22 cellular contexts compared by ENCODE assay signal in the genomic region with DNA sequence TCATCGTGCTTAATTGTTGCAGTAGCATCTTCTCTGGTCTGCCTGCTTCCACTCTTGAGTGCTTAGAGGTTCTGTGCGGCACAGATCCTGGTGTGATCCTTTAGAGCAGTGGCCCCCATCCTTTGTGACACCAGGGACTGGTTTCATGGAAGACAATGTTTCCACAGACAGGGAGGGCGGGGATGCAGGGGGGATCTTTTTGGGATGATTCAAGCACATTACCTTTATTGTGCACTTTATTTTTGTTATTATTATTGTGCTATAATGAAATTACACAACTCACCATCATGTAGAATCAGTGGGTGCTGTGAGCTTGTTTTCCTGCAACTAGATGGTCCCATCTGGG.
DNase-seq lines count a peak whose midpoint lies in the region; ATAC-seq, FAIRE-seq and TF ChIP-seq lines count a peak whose summit lies in the region.
"Had no signal": no experiment of that assay in that cellular context is flagged by ENCODE, and none has a peak within 500 bp of the region (broad histone marks: within the 10 kb centered on the region; RNA-seq: fewer than 3 reads in every experiment).

No MANE protein-coding gene starts in this region.

- H3K27ac ChIP-seq in kidney (ENCODE audit: low read depth in 2 of 2, low read length in 2 of 2) = no peak overlapping the region
- H3K27ac ChIP-seq: BLaER1 had no signal

- DNase-seq in NCI-H510A treated with DMSO at 0.1 percent for 48 hours (lab: John Stamatoyannopoulos, UW) (peak; percentile 12), NCI-H510A (lab: John Stamatoyannopoulos, UW) (no peak), natural killer cell (no peak), kidney (peak; percentile 38), NCI-H2196 (lab: John Stamatoyannopoulos, UW; ENCODE audit: unreplicated experiment) (no peak), mesothelial cell of epicardium (ENCODE audit: low spot score in 2 of 2, unreplicated experiment in 2 of 2) (no peak)
- peak; percentile 32 for DNase-seq in natural killer cell treated with Interleukin-12 subunit alpha and Interleukin-12 subunit beta and Interleukin-15 and Interleukin-18, amount 100 ng/mL, for 72 hours (ENCODE audit: low spot score)
- no peak for DNase-seq in T-helper 2 cell treated with Interferon-gamma antibody and Interleukin-4, amounts not matched to agents 5 μg/mL and 100 μg/mL, for 36 hours (ENCODE audit: low spot score)
- DNase-seq: CD4-positive, CD25-positive, alpha-beta regulatory T cell; DMS153; DND-41; KBM-7; MM.1S; NCI-H2029; NCI-H524; NCI-H748 treated with DMSO at 0.1 percent for 48 hours; NK-92 treated with Interleukin-12 subunit alpha and Interleukin-12 subunit beta, amount 100 ng/mL, for 24 hours had no signal

- no peak overlapping the region for H3K27ac Mint-ChIP-seq in natural killer cell treated with Interleukin-12 subunit alpha and Interleukin-12 subunit beta and Interleukin-15 and Interleukin-18, amount 100 ng/mL, for 72 hours
- H3K27ac Mint-ChIP-seq in natural killer cell (no peak overlapping the region), mesothelial cell of epicardium (no peak overlapping the region)
- H3K27ac Mint-ChIP-seq in T-helper 2 cell treated with Interferon-gamma antibody and Interleukin-4, amounts not matched to agents 5 μg/mL and 100 μg/mL, for 36 hours = no peak overlapping the region

- no peak for ATAC-seq in natural killer cell treated with Interleukin-12 subunit alpha and Interleukin-12 subunit beta and Interleukin-15 and Interleukin-18, amount 100 ng/mL, for 72 hours
- ATAC-seq in natural killer cell = no peak
- ATAC-seq: Right ventricle myocardium inferior had no signal

- no peaks in the 10 kb centered on the region for H3K36me3 ChIP-seq in kidney (ENCODE audit: control insufficient read depth in 1 of 2, insufficient read depth in 2 of 2, low read length in 2 of 2)
- H3K36me3 ChIP-seq: BLaER1 had no signal

- TF ChIP-seq CTCF in natural killer cell (IDR thresholded peaks at IDR 0.05) (no peak), kidney (IDR thresholded peaks at IDR 0.05; ENCODE audit: borderline replicate concordance, extremely low read depth, insufficient read depth) (no peak), mesothelial cell of epicardium (IDR thresholded peaks at IDR 0.05; ENCODE audit: unreplicated experiment) (no peak)

- H3K4me1 ChIP-seq in kidney (ENCODE audit: control insufficient read depth in 1 of 2, insufficient read depth in 1 of 2, low read depth in 1 of 2, low read length in 2 of 2) = no peaks in the 10 kb centered on the region
- H3K4me1 ChIP-seq: BLaER1 had no signal

- H3K27me3 Mint-ChIP-seq in natural killer cell treated with Interleukin-12 subunit alpha and Interleukin-12 subunit beta and Interleukin-15 and Interleukin-18, amount 100 ng/mL, for 72 hours = peaks cover 5 to 8% of the 10 kb centered on the region in 2 donors
- H3K27me3 Mint-ChIP-seq in natural killer cell (ENCODE audit: low read depth in 2 of 2) = peaks cover 0 to under 1% of the 10 kb centered on the region in 2 donors
- H3K27me3 Mint-ChIP-seq in T-helper 2 cell treated with Interferon-gamma antibody and Interleukin-4, amounts not matched to agents 5 μg/mL and 100 μg/mL, for 36 hours (ENCODE audit: low read depth) = no peaks in the 10 kb centered on the region
- no peaks in the 10 kb centered on the region for H3K27me3 Mint-ChIP-seq in mesothelial cell of epicardium (ENCODE audit: low read depth)
- H3K27me3 Mint-ChIP-seq: CD4-positive, CD25-positive, alpha-beta regulatory T cell had no signal

- H3K4me3 ChIP-seq in kidney (ENCODE audit: low read length in 2 of 2) = no peak overlapping the region
- H3K4me3 ChIP-seq: BLaER1 had no signal

- H3K9ac ChIP-seq in kidney (ENCODE audit: low read length in 2 of 2) = no peak overlapping the region
- H3K9ac ChIP-seq: BLaER1 had no signal

- no peak for FAIRE-seq in kidney (lab: Jason Lieb, UNC)
- FAIRE-seq: GM12892, GM19239, HTR-8/SVneo had no signal

- no peaks in the 10 kb centered on the region for H3K9me3 ChIP-seq in kidney (ENCODE audit: control insufficient read depth in 1 of 2, low read length in 2 of 2)

- H3K4me3 Mint-ChIP-seq in natural killer cell treated with Interleukin-12 subunit alpha and Interleukin-12 subunit beta and Interleukin-15 and Interleukin-18, amount 100 ng/mL, for 72 hours = no peak overlapping the region
- H3K4me3 Mint-ChIP-seq in natural killer cell (no peak overlapping the region), mesothelial cell of epicardium (no peak overlapping the region)
- no peak overlapping the region for H3K4me3 Mint-ChIP-seq in T-helper 2 cell treated with Interferon-gamma antibody and Interleukin-4, amounts not matched to agents 5 μg/mL and 100 μg/mL, for 36 hours
- H3K4me3 Mint-ChIP-seq: CD4-positive, CD25-positive, alpha-beta regulatory T cell had no signal

- H3K36me3 Mint-ChIP-seq in natural killer cell treated with Interleukin-12 subunit alpha and Interleukin-12 subunit beta and Interleukin-15 and Interleukin-18, amount 100 ng/mL, for 72 hours = no peaks in the 10 kb centered on the region
- H3K36me3 Mint-ChIP-seq in natural killer cell (no peaks in the 10 kb centered on the region), mesothelial cell of epicardium (no peaks in the 10 kb centered on the region)
- no peaks in the 10 kb centered on the region for H3K36me3 Mint-ChIP-seq in T-helper 2 cell treated with Interferon-gamma antibody and Interleukin-4, amounts not matched to agents 5 μg/mL and 100 μg/mL, for 36 hours (ENCODE audit: low read depth)
- H3K36me3 Mint-ChIP-seq: CD4-positive, CD25-positive, alpha-beta regulatory T cell had no signal

- H3K9me3 Mint-ChIP-seq in natural killer cell treated with Interleukin-12 subunit alpha and Interleukin-12 subunit beta and Interleukin-15 and Interleukin-18, amount 100 ng/mL, for 72 hours = peaks cover 3% of the 10 kb centered on the region
- peaks cover 0 to 3% of the 10 kb centered on the region in 2 donors for H3K9me3 Mint-ChIP-seq in natural killer cell
- peaks cover 6% of the 10 kb centered on the region for H3K9me3 Mint-ChIP-seq in T-helper 2 cell treated with Interferon-gamma antibody and Interleukin-4, amounts not matched to agents 5 μg/mL and 100 μg/mL, for 36 hours
- H3K9me3 Mint-ChIP-seq in mesothelial cell of epicardium = peaks cover 4% of the 10 kb centered on the region

- H3K4me1 Mint-ChIP-seq in natural killer cell treated with Interleukin-12 subunit alpha and Interleukin-12 subunit beta and Interleukin-15 and Interleukin-18, amount 100 ng/mL, for 72 hours (ENCODE audit: low read depth in 2 of 2) = no peaks in the 10 kb centered on the region
- H3K4me1 Mint-ChIP-seq in natural killer cell = no peaks in the 10 kb centered on the region
- H3K4me1 Mint-ChIP-seq in T-helper 2 cell treated with Interferon-gamma antibody and Interleukin-4, amounts not matched to agents 5 μg/mL and 100 μg/mL, for 36 hours (ENCODE audit: low read depth) = no peaks in the 10 kb centered on the region
- no peaks in the 10 kb centered on the region for H3K4me1 Mint-ChIP-seq in mesothelial cell of epicardium
- H3K4me1 Mint-ChIP-seq: CD4-positive, CD25-positive, alpha-beta regulatory T cell had no signal

- intact Hi-C loops in natural killer cell (cut with micrococcal nuclease) (no loop called here), kidney (cut with DNase I) (no loop called here)

Comparison
In these comparisons a context has a peak if more than half of its experiments do, and no peak if none do; other contexts are left out.
1. DNase-seq: peak in NCI-H510A treated with DMSO at 0.1 percent for 48 hours (single experiment), natural killer cell treated with Interleukin-12 subunit alpha and Interleukin-12 subunit beta and Interleukin-15 and Interleukin-18, amount 100 ng/mL, for 72 hours (single experiment) and kidney (single experiment); none in NCI-H510A (single experiment), natural killer cell (single experiment), NCI-H2196 (single experiment), T-helper 2 cell treated with Interferon-gamma antibody and Interleukin-4, amounts not matched to agents 5 μg/mL and 100 μg/mL, for 36 hours (single experiment) and mesothelial cell of epicardium (0 of 2).